Comparison of ENCODE assay signal across 8 cellular contexts in the genomic region with DNA sequence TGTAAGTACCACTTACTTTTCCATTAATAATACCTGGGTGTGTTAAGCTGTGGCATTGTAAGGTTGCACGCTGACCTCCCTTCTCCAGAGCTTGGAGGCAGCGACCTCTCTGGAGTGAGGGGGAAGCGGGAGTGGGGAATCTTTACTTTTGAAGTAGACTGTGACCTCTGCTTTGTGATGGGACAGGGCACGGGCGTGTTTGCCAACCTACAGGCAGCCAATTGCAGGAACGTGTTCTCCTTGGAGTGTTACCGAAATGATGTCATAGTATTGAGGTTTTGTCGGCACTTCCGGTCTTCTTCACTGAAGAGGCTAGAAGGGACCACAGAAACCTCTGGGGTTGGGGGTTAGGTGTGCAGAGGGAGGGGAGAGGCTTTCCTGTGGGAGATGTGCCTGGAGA. TPM values are rescaled to one million over a fixed set of nuclear protein-coding genes. Genes with fewer than 3 reads are reported as not detected.
DNase-seq lines count a peak whose midpoint lies in the region; ATAC-seq, FAIRE-seq and TF ChIP-seq lines count a peak whose summit lies in the region.

No MANE protein-coding gene starts in this region.

- H3K4ac ChIP-seq in IMR-90 (ENCODE audit: low read depth, low read length), result peak overlapping the region; percentile 80

- H3K27ac ChIP-seq in IMR-90 (ENCODE audit: insufficient read depth, low read length) (no peak overlapping the region), HepG2 (ENCODE audit: extremely low read length, insufficient read depth, low read length) (peak overlapping the region; percentile 74), upper lobe of left lung (peak overlapping the region in 1 of 4 donors; percentile 70)

- CTCF ChIA-PET in IMR-90 (lab: Yijun Ruan, JAX) (interaction anchor here (0.6 to 1.6 kb wide), 5 partner anchors 14 to 172 kb away, joined by 3 to 7 read pairs (median 3); no protein-coding TSS in a partner anchor), HepG2 (lab: Yijun Ruan, JAX; ENCODE audit: low intra/inter-chr PET ratio, low total read pairs) (no interaction called here)

- intact Hi-C loops in IMR-90 (cut with micrococcal nuclease) (loop anchor here (5.0 kb wide), 7 partner anchors 60 to 655 kb away; no protein-coding TSS in a partner anchor), HepG2 (cut with micrococcal nuclease; ENCODE audit: unreplicated experiment) (loop anchor here (5.0 kb wide), 2 partner anchors 95 to 155 kb away; no protein-coding TSS in a partner anchor)

- WGBS in IMR-90 (ENCODE audit: extremely low coverage in 2 of 2, insufficient read length in 1 of 2), 2 experiments, result 20% methylated on average over 1 of the region's 9 CpGs; no CpG with 5 or more reads in 1 of the 2 experiments
- 9% methylated on average over 9 of the region's 9 CpGs for WGBS in HepG2 (ENCODE audit: low lambda C conversion rate)
- 24 to 35% methylated on average over 9 of the region's 9 CpGs for WGBS in upper lobe of left lung, 2 donors

- TF ChIP-seq CTCF in AG09309 (IDR thresholded peaks at IDR 0.05; ENCODE audit: control insufficient read depth, insufficient read depth, low read depth, low read length, missing control alignments) (peak; percentile 8), IMR-90 (conservative IDR thresholded peaks at IDR 0.05; ENCODE audit: low read depth, low read length) (no peak), HepG2 (CRISPR knock-in tag; IDR thresholded peaks at IDR 0.05) (peak; percentile 50), upper lobe of left lung (IDR thresholded peaks at IDR 0.05) (no peak)

- H3K18ac ChIP-seq in IMR-90 (ENCODE audit: low read depth, low read length), result peak overlapping the region; percentile 76; the same call in 1 of the 2 replicates

- POLR2A ChIA-PET in IMR-90 (lab: Charles Lee; ENCODE audit: unreplicated experiment) (interaction anchor here (0.9 kb wide), 1 partner anchor 652 kb away, joined by 3 read pairs; no protein-coding TSS in a partner anchor), HepG2 (lab: Yijun Ruan, JAX) (interaction anchor here (1.1 to 1.4 kb wide), 3 partner anchors 14 to 350 kb away, joined by 3 to 4 read pairs (median 4); no protein-coding TSS in a partner anchor)

- H2BK15ac ChIP-seq in IMR-90 (ENCODE audit: low read depth, low read length), result peak overlapping the region; percentile 72

- H3K14ac ChIP-seq in IMR-90 (replicated peaks; ENCODE audit: low read depth, low read length), result peak overlapping the region; percentile 70

- H2AFZ ChIP-seq in IMR-90 (replicated peaks; ENCODE audit: low read length, poor library complexity) (peak overlapping the region; percentile 97), HepG2 (ENCODE audit: low read length) (peak overlapping the region; percentile 97)

- no peak for TF ChIP-seq POLR2A in IMR-90 (IDR thresholded peaks at IDR 0.05; ENCODE audit: low read depth, low read length)
- peak in 1 of 2 experiments; percentile 86; a peak in 2 of 4 replicates for TF ChIP-seq POLR2A in HepG2 (IDR thresholded peaks at IDR 0.05; ENCODE audit: insufficient read depth in 1 of 2, low read depth in 2 of 2, low read length in 2 of 2)
- TF ChIP-seq POLR2A in upper lobe of left lung (IDR thresholded peaks at IDR 0.05), result no peak

- TF ChIP-seq RAD21 in IMR-90 (IDR thresholded peaks at IDR 0.05; ENCODE audit: low read length), result no peak
- TF ChIP-seq RAD21 in HepG2 (CRISPR knock-in tag; IDR thresholded peaks at IDR 0.05), result no peak

- H4K91ac ChIP-seq in IMR-90 (ENCODE audit: insufficient read depth, low read depth, low read length), result peak overlapping the region; percentile 82; the same call in 1 of the 2 replicates

- FAIRE-seq in HepG2 (lab: Jason Lieb, UNC), result peak; percentile 76

- H3K4me2 ChIP-seq in IMR-90 (ENCODE audit: low read depth, low read length) (peak overlapping the region; percentile 96), HepG2 (ENCODE audit: low read depth, low read length) (peak overlapping the region; percentile 97)

- peak overlapping the region; percentile 82 for H2BK5ac ChIP-seq in IMR-90 (ENCODE audit: low read depth, low read length, poor library complexity, severe bottlenecking)

- in situ Hi-C loops in IMR-90 (cut with MboI; ENCODE audit: low sequenced_read_pairs), result loop anchor here (10.0 kb wide), 1 partner anchor 352 kb away; no protein-coding TSS in a partner anchor
- in situ Hi-C loops in T47D (cut with HindIII; ENCODE audit: low pct_unique_long_range_greater_than_20kb, low sequenced_read_pairs), result no loop called here
- in situ Hi-C loops in HepG2 (cut with HindIII; ENCODE audit: extremely low pct_ligation_motif_present, low pct_unique_long_range_greater_than_20kb), result loop anchor here (10.0 kb wide), 1 partner anchor 152 kb away; no protein-coding TSS in a partner anchor

- peak overlapping the region; percentile 53 for H3K56ac ChIP-seq in IMR-90 (ENCODE audit: extremely low read depth, insufficient read depth, low read length)

- no peak for TF ChIP-seq EP300 in HepG2 (IDR thresholded peaks at IDR 0.05; ENCODE audit: low read depth in 2 of 2, low read length in 2 of 2)
- no peak for TF ChIP-seq EP300 in HepG2 (CRISPR knock-in tag; IDR thresholded peaks at IDR 0.05; ENCODE audit: borderline replicate concordance)
- TF ChIP-seq EP300 in upper lobe of left lung (IDR thresholded peaks at IDR 0.05), result no peak

- H3K36me3 ChIP-seq in IMR-90 (ENCODE audit: control insufficient read depth, insufficient read depth, low read length) (no peaks in the 10 kb centered on the region), HepG2 (replicated peaks in 1 of 2; ENCODE audit: control insufficient read depth in 1 of 2, insufficient read depth in 2 of 2, low read length in 2 of 2) (no peaks in the 10 kb centered on the region), upper lobe of left lung (no peaks in the 10 kb centered on the region)

- H4K20me1 ChIP-seq in IMR-90 (ENCODE audit: insufficient read depth, low read length), result no peaks in the 10 kb centered on the region
- no peaks in the 10 kb centered on the region for H4K20me1 ChIP-seq in HepG2 (ENCODE audit: insufficient read depth, low read length)

- ATAC-seq in IMR-90 (ENCODE audit: low read depth), result no peak
- ATAC-seq in HepG2, result peak; percentile 68
- no peak for ATAC-seq in upper lobe of left lung (ENCODE audit: low FRiP score in 2 of 2)
- ATAC-seq in GM19328 (IDR thresholded peaks at IDR 0.05; ENCODE audit: unreplicated experiment), result no peak
- ATAC-seq in HG03159 (IDR thresholded peaks at IDR 0.05; ENCODE audit: unreplicated experiment), result no peak

- dilution Hi-C loops in IMR-90 (cut with HindIII; ENCODE audit: low sequenced_read_pairs, unreplicated experiment), result no loop called here

- H3K4me3 ChIP-seq in AG09309 (ENCODE audit: control insufficient read depth, low read depth, low read length) (peak overlapping the region; percentile 99), IMR-90 (ENCODE audit: insufficient read depth, low read depth, low read length) (peak overlapping the region; percentile 91), HepG2 (replicated peaks in 1 of 3; ENCODE audit: insufficient read depth in 1 of 3, low read depth in 2 of 3, low read length in 3 of 3) (peak overlapping the region; percentile 90 to 100 (median 95)), upper lobe of left lung (peak overlapping the region in 3 of 4 donors; percentile 74 to 95 (median 95))

- H3K4me1 ChIP-seq in IMR-90 (ENCODE audit: control insufficient read depth, insufficient read depth, low read length), result peaks cover 6% of the 10 kb centered on the region
- peaks cover 38% of the 10 kb centered on the region for H3K4me1 ChIP-seq in HepG2 (ENCODE audit: insufficient read depth, low read length)
- peaks cover 12 to 28% (median 17%) of the 10 kb centered on the region in 4 donors for H3K4me1 ChIP-seq in upper lobe of left lung

- peak overlapping the region; percentile 76 for H4K8ac ChIP-seq in IMR-90 (ENCODE audit: low read depth in 2 of 2, low read length in 2 of 2)

- peak overlapping the region; percentile 29 for H2AK9ac ChIP-seq in IMR-90 (replicated peaks; ENCODE audit: low read depth, low read length, poor library complexity)

- H3K9me3 ChIP-seq in IMR-90 (ENCODE audit: control insufficient read depth, insufficient read depth, low read length), result no peaks in the 10 kb centered on the region
- peaks cover under 1% of the 10 kb centered on the region; the same call in 1 of the 2 replicates for H3K9me3 ChIP-seq in HepG2 (ENCODE audit: low read length)
- no peaks in the 10 kb centered on the region for H3K9me3 ChIP-seq in upper lobe of left lung

- H3K23ac ChIP-seq in IMR-90 (ENCODE audit: low read depth, low read length), result peak overlapping the region; percentile 93

- peaks cover 10% of the 10 kb centered on the region for H3K9me1 ChIP-seq in IMR-90 (ENCODE audit: insufficient read depth, low read length)

- peak overlapping the region; percentile 86 for H2BK120ac ChIP-seq in IMR-90 (ENCODE audit: low read depth, low read length)

- BruUV-seq in IMR-90 (replicated peaks; lab: Mats Ljungman, UMichigan), result no TSS peak
- no TSS peak for BruUV-seq in HepG2 (replicated peaks; lab: Mats Ljungman, UMichigan)

- H3K27me3 ChIP-seq in IMR-90 (ENCODE audit: control insufficient read depth, insufficient read depth, low read length), result no peaks in the 10 kb centered on the region
- no peaks in the 10 kb centered on the region; a peak in 1 of 5 replicates for H3K27me3 ChIP-seq in HepG2 (ENCODE audit: control insufficient read depth in 1 of 2, insufficient read depth in 2 of 2, low read length in 2 of 2)
- no peaks in the 10 kb centered on the region for H3K27me3 ChIP-seq in upper lobe of left lung

- H4K5ac ChIP-seq in IMR-90 (ENCODE audit: low read depth, low read length), result peak overlapping the region; percentile 65

- peak overlapping the region; percentile 18 for H2AK5ac ChIP-seq in IMR-90 (ENCODE audit: low read depth, low read length)

- peaks cover 23 to 45% of the 10 kb centered on the region in 2 experiments; a peak in 3 of 4 replicates for H3K79me1 ChIP-seq in IMR-90 (ENCODE audit: low read depth in 1 of 2, low read length in 2 of 2)

- H3K9ac ChIP-seq in IMR-90 (ENCODE audit: low read depth, low read length), result peak overlapping the region; percentile 64; the same call in 1 of the 2 replicates
- H3K9ac ChIP-seq in HepG2 (ENCODE audit: insufficient read depth, low read depth, low read length), result peak overlapping the region; percentile 96

- H2BK20ac ChIP-seq in IMR-90 (ENCODE audit: low read depth, low read length), result peak overlapping the region; percentile 18

- H3K79me2 ChIP-seq in HepG2 (ENCODE audit: insufficient read depth, low read length), result peaks cover 16% of the 10 kb centered on the region

- DNase-seq in AG09309 (ENCODE audit: low read depth) (no peak), IMR-90 (peak; percentile 53), T47D (ENCODE audit: low read depth in 1 of 2, low spot score in 1 of 2) (peak; percentile 28 to 37), HepG2 (ENCODE audit: low spot score) (peak; percentile 75), upper lobe of left lung (no peak), RPMI8226 (no peak)

RNA-seq across cellular contexts. Expression of gene TLN2, which starts 2.1 kb away (rescaled TPM):
- total RNA-seq in IMR-90 (2012; rRNA removed), result 15.6 and 16.1 TPM in 2 replicates
- 5.6 and 5.9 TPM in 2 replicates for polyA plus RNA-seq in IMR-90 (2012; rRNA removed)
- polyA plus RNA-seq in IMR-90 (2012; cell fraction: cytosol; rRNA removed), result 4.3 and 4.4 TPM in 2 replicates
- polyA plus RNA-seq in IMR-90 (2012; cell fraction: nucleus; rRNA removed; ENCODE audit: low replicate concordance), result 9.0 and 9.6 TPM in 2 replicates
- total RNA-seq in HepG2 (2016; rRNA removed; fragmentation: Illumina TruSeq; extraction: Trizol), result 13.7 and 14.7 TPM in 2 replicates
- total RNA-seq in HepG2 (2016; cell fraction: cytosol; rRNA removed; fragmentation: Illumina TruSeq; extraction: Trizol; ENCODE audit: low read depth), result 4.0 and 5.8 TPM in 2 replicates
- 13.6 and 14.7 TPM in 2 replicates for total RNA-seq in HepG2 (2016; cell fraction: insoluble cytoplasmic fraction; rRNA removed; fragmentation: Illumina TruSeq; extraction: Trizol)
- total RNA-seq in HepG2 (2016; cell fraction: membrane; rRNA removed; fragmentation: Illumina TruSeq; extraction: Trizol), result 6.9 and 9.1 TPM in 2 replicates
- 16.4 and 20.9 TPM in 2 replicates for total RNA-seq in HepG2 (2016; cell fraction: nucleus; rRNA removed; fragmentation: Illumina TruSeq; extraction: Trizol)
- 3.3 TPM in 2 replicates for polyA plus RNA-seq in HepG2 (2011; rRNA removed)
- polyA plus RNA-seq in HepG2 (2011; cell fraction: cytosol; rRNA removed), result 2.4 and 3.3 TPM in 2 replicates
- polyA plus RNA-seq in HepG2 (2011; cell fraction: nucleus; rRNA removed), result 5.7 and 8.0 TPM in 2 replicates
- 2.9 and 4.6 TPM in 2 replicates for polyA plus RNA-seq in HepG2 (2012)
- 1.0 and 1.7 TPM in 2 replicates for polyA plus RNA-seq in HepG2 (2016; cell fraction: cytosol; fragmentation: Illumina TruSeq; extraction: Trizol; ENCODE audit: low read depth)
- 8.1 and 11.4 TPM in 2 replicates for polyA plus RNA-seq in HepG2 (2016; cell fraction: insoluble cytoplasmic fraction; fragmentation: Illumina TruSeq; extraction: Trizol; ENCODE audit: low read depth)
- polyA plus RNA-seq in HepG2 (2016; cell fraction: membrane; fragmentation: Illumina TruSeq; extraction: Trizol; ENCODE audit: low read depth), result 1.0 and 1.5 TPM in 2 replicates
- polyA plus RNA-seq in HepG2 (2016; cell fraction: nucleus; fragmentation: Illumina TruSeq; extraction: Trizol; ENCODE audit: insufficient read depth, low read depth), result 11.2 and 12.2 TPM in 2 replicates
- 16.4 and 19.3 TPM in 2 replicates for polyA minus RNA-seq in HepG2 (2011; rRNA and poly(A)+ RNA removed; ENCODE audit: low replicate concordance)
- 8.5 and 14.2 TPM in 2 replicates for polyA minus RNA-seq in HepG2 (2011; cell fraction: cytosol; rRNA and poly(A)+ RNA removed)
- 20.0 and 21.4 TPM in 2 replicates for polyA minus RNA-seq in HepG2 (2011; cell fraction: nucleus; rRNA and poly(A)+ RNA removed)
- 10 to 100 TPM in 4 of 6 donors, 1 to 10 TPM in 2; 5.1 to 17.8 (median 10.9) TPM for total RNA-seq in upper lobe of left lung

Comparison
In these comparisons a context has a peak if more than half of its experiments do, and no peak if none do; other contexts are left out.
1. DNase-seq: peak in IMR-90 (single experiment), T47D (2 of 2) and HepG2 (single experiment); none in AG09309 (single experiment), upper lobe of left lung (0 of 2) and RPMI8226 (single experiment).
2. CTCF ChIP-seq: peak in AG09309 (single experiment) and HepG2 (single experiment); none in IMR-90 (single experiment) and upper lobe of left lung (0 of 6).
3. Peak in every context shown above with its lines, with median percentiles within 50 percentile points of each other: H3K4me3 ChIP-seq.